8 cellular contexts compared by ENCODE assay signal in genomic region chr14:81170104-81170828, GRCh38. TPM values are rescaled to one million over a fixed set of nuclear protein-coding genes. Genes with fewer than 3 reads are reported as not detected.
DNase-seq lines count a peak whose midpoint lies in the region; ATAC-seq and TF ChIP-seq lines count a peak whose summit lies in the region.

No MANE protein-coding gene starts in this region.

- H2BK15ac ChIP-seq in IMR-90 (ENCODE audit: low read depth, low read length): peak overlapping the region; percentile 22; the same call in 1 of the 3 replicates

- H3K27ac ChIP-seq in IMR-90 (ENCODE audit: insufficient read depth, low read length): peak overlapping the region; percentile 73
- peak overlapping the region; percentile 62 for H3K27ac ChIP-seq in OCI-LY7 (ENCODE audit: low read depth, low read length, poor library complexity, severe bottlenecking)
- H3K27ac ChIP-seq in muscle layer of colon (ENCODE audit: low read depth, low read length): peak overlapping the region; percentile 70

- TF ChIP-seq POLR2A in IMR-90 (IDR thresholded peaks at IDR 0.05; ENCODE audit: low read depth, low read length): peak; percentile 62

- H3K9me3 ChIP-seq in IMR-90 (ENCODE audit: control insufficient read depth, insufficient read depth, low read length) (no peaks in the 10 kb centered on the region), OCI-LY7 (ENCODE audit: low read length) (no peaks in the 10 kb centered on the region), muscle layer of colon (ENCODE audit: low read length) (no peaks in the 10 kb centered on the region)

- H3K79me2 ChIP-seq in OCI-LY7 (ENCODE audit: insufficient read depth, low read depth, low read length): no peaks in the 10 kb centered on the region

- BruUV-seq in IMR-90 (replicated peaks; lab: Mats Ljungman, UMichigan) (no TSS peak), OCI-LY7 (replicated peaks; lab: Mats Ljungman, UMichigan) (no TSS peak)

- in situ Hi-C loops in IMR-90 (cut with MboI; ENCODE audit: low sequenced_read_pairs): no loop called here

- peaks cover 4% of the 10 kb centered on the region; the same call in 1 of the 2 replicates for H3K9me1 ChIP-seq in IMR-90 (ENCODE audit: insufficient read depth, low read length)

- DNase-seq in DMS153 treated with DMSO at 0.1 percent for 48 hours (lab: John Stamatoyannopoulos, UW; ENCODE audit: unreplicated experiment) (peak; percentile 86), IMR-90 (peak; percentile 82), OCI-LY7 (ENCODE audit: low spot score) (peak; percentile 87)
- peak; percentile 89 for DNase-seq in activated T-cell treated with anti-CD3 and anti-CD28 coated beads, Interleukin-2, amount 50 U/mL, for 1 hour
- peak; percentile 79 for DNase-seq in stimulated activated CD8-positive, alpha-beta memory T cell treated with anti-CD3 and anti-CD28 coated beads, Interleukin-7, amount 100 ng/mL, for 24 hours (ENCODE audit: low read depth)

- H4K20me1 ChIP-seq in IMR-90 (ENCODE audit: insufficient read depth, low read length) (no peaks in the 10 kb centered on the region), OCI-LY7 (ENCODE audit: insufficient read depth, low read length) (no peaks in the 10 kb centered on the region)

- H3K18ac ChIP-seq in IMR-90 (ENCODE audit: low read depth, low read length): peak overlapping the region; percentile 60

- peak; percentile 88 for TF ChIP-seq CTCF in IMR-90 (conservative IDR thresholded peaks at IDR 0.05; ENCODE audit: low read depth, low read length)
- peak; percentile 97 for TF ChIP-seq CTCF in OCI-LY7 (conservative IDR thresholded peaks at IDR 0.05; ENCODE audit: low read length)

- H2AFZ ChIP-seq in IMR-90 (replicated peaks; ENCODE audit: low read length, poor library complexity): peak overlapping the region; percentile 96
- H2AFZ ChIP-seq in OCI-LY7 (ENCODE audit: low read length): peak overlapping the region; percentile 91

- dilution Hi-C loops in IMR-90 (cut with HindIII; ENCODE audit: low sequenced_read_pairs, unreplicated experiment): no loop called here

- H3K36me3 ChIP-seq in IMR-90 (ENCODE audit: control insufficient read depth, insufficient read depth, low read length) (no peaks in the 10 kb centered on the region), OCI-LY7 (ENCODE audit: insufficient read depth, low read length) (peaks cover 8% of the 10 kb centered on the region), muscle layer of colon (ENCODE audit: insufficient read depth, low read length) (no peaks in the 10 kb centered on the region)

- peak overlapping the region; percentile 79 for H2BK20ac ChIP-seq in IMR-90 (ENCODE audit: low read depth, low read length)

- no peaks in the 10 kb centered on the region for H3K9me2 ChIP-seq in OCI-LY7 (ENCODE audit: insufficient read depth, low read length)

- H3K4me2 ChIP-seq in IMR-90 (ENCODE audit: low read depth, low read length) (peak overlapping the region; percentile 75), OCI-LY7 (ENCODE audit: low read length) (peak overlapping the region; percentile 88)

- peak overlapping the region; percentile 73 for H3K9ac ChIP-seq in IMR-90 (ENCODE audit: low read depth, low read length)
- peak overlapping the region; percentile 77 for H3K9ac ChIP-seq in muscle layer of colon (ENCODE audit: low read length)

- peak overlapping the region; percentile 97 for H3K4ac ChIP-seq in IMR-90 (ENCODE audit: low read depth, low read length)

- intact Hi-C loops in IMR-90 (cut with micrococcal nuclease) (loop anchor here (1.0 to 5.0 kb wide), 3 partner anchors 47 to 216 kb away; no protein-coding TSS in a partner anchor), OCI-LY7 (cut with micrococcal nuclease; ENCODE audit: unreplicated experiment) (loop anchor here (1.0 to 5.0 kb wide), 3 partner anchors 174 to 302 kb away; no protein-coding TSS in a partner anchor)

- H3K4me1 ChIP-seq in IMR-90 (ENCODE audit: control insufficient read depth, insufficient read depth, low read length): peaks cover 9% of the 10 kb centered on the region; the same call in 1 of the 2 replicates
- peaks cover 46% of the 10 kb centered on the region for H3K4me1 ChIP-seq in OCI-LY7 (ENCODE audit: insufficient read depth, low read length, poor library complexity, severe bottlenecking)
- peaks cover 6% of the 10 kb centered on the region for H3K4me1 ChIP-seq in muscle layer of colon (ENCODE audit: insufficient read depth, low read length)

- peaks cover 0 to 6% of the 10 kb centered on the region in 2 experiments; a peak in 1 of 4 replicates for H3K79me1 ChIP-seq in IMR-90 (ENCODE audit: low read depth in 1 of 2, low read length in 2 of 2)

- TF ChIP-seq RAD21 in IMR-90 (IDR thresholded peaks at IDR 0.05; ENCODE audit: low read length): peak; percentile 64

- CTCF ChIA-PET in IMR-90 (lab: Yijun Ruan, JAX): interaction anchor here (0.5 to 3.3 kb wide), 10 partner anchors 10 to 215 kb away, joined by 3 to 22 read pairs (median 4); partner anchors contain the start of gene TSHR
- CTCF ChIA-PET in OCI-LY7 (lab: Charles Lee; ENCODE audit: unreplicated experiment): interaction anchor here (0.7 to 1.1 kb wide), 4 partner anchors 9 to 183 kb away, joined by 3 to 8 read pairs (median 3); no protein-coding TSS in a partner anchor

- POLR2A ChIA-PET in IMR-90 (lab: Charles Lee; ENCODE audit: unreplicated experiment): no interaction called here
- POLR2A ChIA-PET in OCI-LY7 (lab: Charles Lee): interaction anchor here (0.6 to 3.0 kb wide), 13 partner anchors 10 to 444 kb away, joined by 3 to 20 read pairs (median 4); partner anchors contain the start of gene GTF2A1

- ATAC-seq in GM21528 (IDR thresholded peaks at IDR 0.05; ENCODE audit: low FRiP score, unreplicated experiment): peak; percentile 98
- ATAC-seq in IMR-90 (ENCODE audit: low read depth): peak; percentile 98
- ATAC-seq in esophagus mucosa: peak; percentile 99

- peak overlapping the region; percentile 80 for H2BK5ac ChIP-seq in IMR-90 (ENCODE audit: low read depth, low read length, poor library complexity, severe bottlenecking)

- peak overlapping the region; percentile 62 for H4K5ac ChIP-seq in IMR-90 (ENCODE audit: low read depth, low read length)

- peak overlapping the region; percentile 18 to 96 for H4K8ac ChIP-seq in IMR-90 (ENCODE audit: low read depth in 2 of 2, low read length in 2 of 2)

- H3K27me3 ChIP-seq in IMR-90 (ENCODE audit: control insufficient read depth, insufficient read depth, low read length) (no peaks in the 10 kb centered on the region), muscle layer of colon (ENCODE audit: control insufficient read depth in 1 of 2, insufficient read depth in 2 of 2, low read length in 2 of 2) (no peaks in the 10 kb centered on the region)

- H3K23ac ChIP-seq in IMR-90 (ENCODE audit: low read depth, low read length): peak overlapping the region; percentile 96

- peak overlapping the region; percentile 64; the same call in 1 of the 2 replicates for H3K56ac ChIP-seq in IMR-90 (ENCODE audit: extremely low read depth, insufficient read depth, low read length)

- H3K14ac ChIP-seq in IMR-90 (replicated peaks; ENCODE audit: low read depth, low read length): peak overlapping the region; percentile 97

- no peak overlapping the region for H2AK5ac ChIP-seq in IMR-90 (ENCODE audit: low read depth, low read length)

- peak overlapping the region; percentile 56 for H2AK9ac ChIP-seq in IMR-90 (replicated peaks; ENCODE audit: low read depth, low read length, poor library complexity)

- H3K4me3 ChIP-seq in IMR-90 (ENCODE audit: insufficient read depth, low read depth, low read length) (peak overlapping the region; percentile 47), OCI-LY7 (ENCODE audit: low read depth, low read length, poor library complexity, severe bottlenecking) (peak overlapping the region; percentile 62), muscle layer of colon (ENCODE audit: low read depth in 1 of 2, low read length in 2 of 2) (peak overlapping the region; percentile 71 to 83)

- H2BK120ac ChIP-seq in IMR-90 (ENCODE audit: low read depth, low read length): peak overlapping the region; percentile 98

- peak overlapping the region; percentile 97 for H4K91ac ChIP-seq in IMR-90 (ENCODE audit: insufficient read depth, low read depth, low read length)

- WGBS in IMR-90 (ENCODE audit: extremely low coverage in 2 of 2, insufficient read length in 1 of 2), 2 experiments: 0% methylated on average over 5 of the region's 28 CpGs; no CpG with 5 or more reads in 1 of the 2 experiments

TF ChIP-seq in IMR-90, 13 proteins besides CTCF, POLR2A, EP300 and RAD21 (continues in another document):
- TF ChIP-seq RFX5 (IDR thresholded peaks at IDR 0.05; ENCODE audit: low read depth, low read length) (no peak), ELK1 (IDR thresholded peaks at IDR 0.05; ENCODE audit: borderline replicate concordance, low read depth, low read length) (no peak), MAFK (IDR thresholded peaks at IDR 0.05; ENCODE audit: low read depth, low read length) (0 out of 2 replicates have a peak, but pooled peaks have one; percentile 16), BHLHE40 (IDR thresholded peaks at IDR 0.05; ENCODE audit: low read depth, low read length) (no peak), MAZ (IDR thresholded peaks at IDR 0.05; ENCODE audit: borderline replicate concordance, low read depth, low read length) (no peak), FOS (IDR thresholded peaks at IDR 0.05; ENCODE audit: low read depth, low read length) (peak; percentile 71; the same call in 1 of the 2 replicates), CHD1 (IDR thresholded peaks at IDR 0.05; ENCODE audit: low read depth, low read length) (no peak), SMC3 (IDR thresholded peaks at IDR 0.05; ENCODE audit: low read depth, low read length) (peak; percentile 56), RCOR1 (IDR thresholded peaks at IDR 0.05; ENCODE audit: insufficient replicate concordance, low read length) (no peak), MXI1 (IDR thresholded peaks at IDR 0.05; ENCODE audit: borderline replicate concordance, low read depth, low read length) (peak; percentile 45; the same call in 1 of the 2 replicates), CEBPB (IDR thresholded peaks at IDR 0.05; ENCODE audit: low read depth, low read length) (no peak), NFE2L2 (IDR thresholded peaks at IDR 0.05; ENCODE audit: low read depth, low read length) (peak; percentile 39; the same call in 1 of the 2 replicates)

RNA-seq across cellular contexts. Expression of gene GTF2A1, which starts 50.5 kb away (rescaled TPM):
- total RNA-seq in IMR-90 (2012; rRNA removed) (41.9 and 60.4 TPM in 2 replicates), OCI-LY7 (2022) (69.8 and 70.6 TPM in 2 replicates), esophagus mucosa (21.7 TPM)
- 16.0 and 16.7 TPM in 2 replicates for polyA plus RNA-seq in IMR-90 (2012; rRNA removed)
- 2.1 and 5.9 TPM in 2 replicates for polyA plus RNA-seq in IMR-90 (2012; cell fraction: cytosol; rRNA removed)
- 2.7 and 5.9 TPM in 2 replicates for polyA plus RNA-seq in IMR-90 (2012; cell fraction: nucleus; rRNA removed; ENCODE audit: low replicate concordance)
- total RNA-seq in OCI-LY7 (2014; rRNA removed; shearing (Covaris generic)): 32.5 and 35.1 TPM in 2 replicates

Comparison
In these comparisons a context has a peak if more than half of its experiments do, and no peak if none do; other contexts are left out.
1. Peak in every context shown above with its lines: DNase-seq, ATAC-seq, H3K4me3 ChIP-seq and H3K27ac ChIP-seq.